In the genomic region with DNA sequence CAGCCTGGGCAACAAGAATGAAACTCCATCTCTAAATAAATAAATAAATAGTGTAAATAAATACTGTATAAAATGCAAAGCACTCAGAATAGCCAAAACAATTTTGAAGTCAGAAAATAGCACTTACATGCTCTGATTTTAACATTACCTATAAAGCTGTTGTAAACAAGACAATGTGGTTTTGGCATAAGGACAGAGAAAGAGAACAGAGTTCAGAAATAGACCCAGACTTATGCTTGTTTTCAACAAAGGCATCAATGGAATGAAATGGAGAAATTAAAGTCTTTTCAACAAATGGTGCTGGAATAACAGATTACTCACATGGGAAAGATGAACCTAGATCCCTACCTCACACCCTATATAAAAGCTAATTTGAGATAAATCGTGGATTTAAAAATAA, we compare ENCODE assay signal across 20 cellular contexts. TPM values are rescaled to one million over a fixed set of nuclear protein-coding genes. Genes with fewer than 3 reads are reported as not detected.
A peak's percentile ranks its signal among the peaks of the same experiment; 100 is the strongest.
DNase-seq lines count a peak whose midpoint lies in the region; TF ChIP-seq lines count a peak whose summit lies in the region.
"Had no signal": no experiment of that assay in that cellular context is flagged by ENCODE, and none has a peak within 500 bp of the region (broad histone marks: within the 10 kb centered on the region; RNA-seq: fewer than 3 reads in every experiment).

No MANE protein-coding gene starts in this region.

- no peak overlapping the region for H3K4me3 Mint-ChIP-seq in Calu3 (ENCODE audit: low read depth, unreplicated experiment)
- H3K4me3 Mint-ChIP-seq in activated CD4-positive, alpha-beta memory T cell treated with anti-CD3 and anti-CD28 coated beads for 36 hours: no peak overlapping the region
- H3K4me3 Mint-ChIP-seq: CD14-positive monocyte; CD4-positive, alpha-beta memory T cell; CD8-positive, alpha-beta memory T cell had no signal

- no TSS peak for BruUV-seq in Calu3 (replicated peaks; lab: Mats Ljungman, UMichigan)

- no peak overlapping the region for H3K4me3 ChIP-seq in AG10803 (ENCODE audit: low read length)
- H3K4me3 ChIP-seq: A549, BLaER1 had no signal

- no peaks in the 10 kb centered on the region for H3K27me3 Mint-ChIP-seq in Calu3 (ENCODE audit: unreplicated experiment)
- no peaks in the 10 kb centered on the region for H3K27me3 Mint-ChIP-seq in activated CD4-positive, alpha-beta memory T cell treated with anti-CD3 and anti-CD28 coated beads for 36 hours
- H3K27me3 Mint-ChIP-seq: CD4-positive, alpha-beta memory T cell; CD4-positive, CD25-positive, alpha-beta regulatory T cell; CD8-positive, alpha-beta memory T cell had no signal

- CTCF ChIA-PET in Calu3 (lab: Charles Lee): no interaction called here
- CTCF ChIA-PET in activated CD4-positive, alpha-beta memory T cell treated with anti-CD3 and anti-CD28 coated beads for 36 hours (lab: Charles Lee): interaction anchor here (1.0 kb wide), 1 partner anchor 19 kb away, joined by 3 read pairs; no protein-coding TSS in a partner anchor

- no peak for TF ChIP-seq CTCF in AG10803 (conservative IDR thresholded peaks at IDR 0.05; ENCODE audit: low read length)
- no peak for TF ChIP-seq CTCF in Calu3 (IDR thresholded peaks at IDR 0.05; ENCODE audit: unreplicated experiment)

- H3K36me3 Mint-ChIP-seq in Calu3 (ENCODE audit: insufficient read depth, unreplicated experiment): peaks cover 63% of the 10 kb centered on the region
- peaks cover 56% of the 10 kb centered on the region for H3K36me3 Mint-ChIP-seq in activated CD4-positive, alpha-beta memory T cell treated with anti-CD3 and anti-CD28 coated beads for 36 hours

- H3K27ac Mint-ChIP-seq in Calu3 (ENCODE audit: unreplicated experiment): no peak overlapping the region
- H3K27ac Mint-ChIP-seq in activated CD4-positive, alpha-beta memory T cell treated with anti-CD3 and anti-CD28 coated beads for 36 hours: no peak overlapping the region
- H3K27ac Mint-ChIP-seq: CD14-positive monocyte; CD4-positive, alpha-beta memory T cell; CD4-positive, CD25-positive, alpha-beta regulatory T cell had no signal

- intact Hi-C loops in Calu3 (cut with micrococcal nuclease; ENCODE audit: unreplicated experiment): no loop called here
- intact Hi-C loops in activated CD4-positive, alpha-beta memory T cell treated with anti-CD3 and anti-CD28 coated beads for 36 hours (cut with micrococcal nuclease): no loop called here

- POLR2A ChIA-PET in activated CD4-positive, alpha-beta memory T cell treated with anti-CD3 and anti-CD28 coated beads for 36 hours (lab: Charles Lee): interaction anchor here (1.2 kb wide), 2 partner anchors 10 to 34 kb away, joined by 3 to 4 read pairs; partner anchors contain the start of gene ACAT2

- DNase-seq in AG10803 (ENCODE audit: low read depth) (peak; percentile 51), fibroblast of gingiva (ENCODE audit: low read depth) (peak; percentile 7), iris pigment epithelial cell (ENCODE audit: low read depth) (peak; percentile 16), Calu3 (no peak)
- no peak for DNase-seq in activated CD4-positive, alpha-beta memory T cell treated with anti-CD3 and anti-CD28 coated beads for 36 hours
- DNase-seq: BE2C; C1 segment of cervical spinal cord; CD4-positive, alpha-beta memory T cell; CD4-positive, CD25-positive, alpha-beta regulatory T cell; CD8-positive, alpha-beta memory T cell; COR-L47; DMS79; DND-41; EL; GDM1 had no signal

- H3K4me1 Mint-ChIP-seq in Calu3 (ENCODE audit: low read depth, unreplicated experiment): no peaks in the 10 kb centered on the region
- H3K4me1 Mint-ChIP-seq in activated CD4-positive, alpha-beta memory T cell treated with anti-CD3 and anti-CD28 coated beads for 36 hours (ENCODE audit: low read depth): peaks cover 13% of the 10 kb centered on the region
- H3K4me1 Mint-ChIP-seq: CD14-positive monocyte; CD4-positive, alpha-beta memory T cell; CD8-positive, alpha-beta memory T cell had no signal

- peaks cover 6% of the 10 kb centered on the region for H3K9me3 Mint-ChIP-seq in Calu3 (ENCODE audit: low read depth, unreplicated experiment)
- peaks cover 2% of the 10 kb centered on the region for H3K9me3 Mint-ChIP-seq in activated CD4-positive, alpha-beta memory T cell treated with anti-CD3 and anti-CD28 coated beads for 36 hours
- H3K9me3 Mint-ChIP-seq: CD8-positive, alpha-beta memory T cell had no signal

RNA-seq across cellular contexts. Expression of gene ACAT2, which starts 10.4 kb away (rescaled TPM):
- total RNA-seq in Calu3 (2022): 92.3 and 108 TPM in 2 replicates
- 100 to 1,000 TPM; 115 to 116 TPM for total RNA-seq in activated CD4-positive, alpha-beta memory T cell treated with anti-CD3 and anti-CD28 coated beads for 36 hours

RNA-seq across cellular contexts. Expression of gene TCP1, which starts 17.2 kb away (rescaled TPM):
- total RNA-seq in Calu3 (2022): 311 and 357 TPM in 2 replicates
- 100 to 1,000 TPM; 429 to 438 TPM for total RNA-seq in activated CD4-positive, alpha-beta memory T cell treated with anti-CD3 and anti-CD28 coated beads for 36 hours

RNA-seq across cellular contexts. Expression of gene MRPL18, which starts 18.1 kb away (rescaled TPM):
- total RNA-seq in Calu3 (2022): 86.6 and 88.7 TPM in 2 replicates
- 10 to 100 TPM; 84.6 to 89.9 TPM for total RNA-seq in activated CD4-positive, alpha-beta memory T cell treated with anti-CD3 and anti-CD28 coated beads for 36 hours

RNA-seq across cellular contexts. Expression of gene PNLDC1, which starts 27.9 kb away (rescaled TPM):
- total RNA-seq in Calu3 (2022): 0.52 and 0.71 TPM in 2 replicates
- total RNA-seq in activated CD4-positive, alpha-beta memory T cell treated with anti-CD3 and anti-CD28 coated beads for 36 hours: under 1 TPM; 0.29 to 0.31 TPM
- total RNA-seq: A172; CD4-positive, CD25-positive, alpha-beta regulatory T cell; G401 had no signal

RNA-seq across cellular contexts. Expression of gene WTAP, which starts 44.9 kb away (rescaled TPM):
- total RNA-seq in Calu3 (2022): 91.8 and 103 TPM in 2 replicates
- total RNA-seq in activated CD4-positive, alpha-beta memory T cell treated with anti-CD3 and anti-CD28 coated beads for 36 hours: 10 to 100 TPM; 87.6 to 90.2 TPM

Comparison
In these comparisons a context has a peak if more than half of its experiments do, and no peak if none do; other contexts are left out.
1. DNase-seq: peak in AG10803 (single experiment), fibroblast of gingiva (single experiment) and iris pigment epithelial cell (single experiment); none in Calu3 (single experiment) and activated CD4-positive, alpha-beta memory T cell treated with anti-CD3 and anti-CD28 coated beads for 36 hours (single experiment).